Comparison of ENCODE assay signal across 9 cellular contexts in the genomic region with DNA sequence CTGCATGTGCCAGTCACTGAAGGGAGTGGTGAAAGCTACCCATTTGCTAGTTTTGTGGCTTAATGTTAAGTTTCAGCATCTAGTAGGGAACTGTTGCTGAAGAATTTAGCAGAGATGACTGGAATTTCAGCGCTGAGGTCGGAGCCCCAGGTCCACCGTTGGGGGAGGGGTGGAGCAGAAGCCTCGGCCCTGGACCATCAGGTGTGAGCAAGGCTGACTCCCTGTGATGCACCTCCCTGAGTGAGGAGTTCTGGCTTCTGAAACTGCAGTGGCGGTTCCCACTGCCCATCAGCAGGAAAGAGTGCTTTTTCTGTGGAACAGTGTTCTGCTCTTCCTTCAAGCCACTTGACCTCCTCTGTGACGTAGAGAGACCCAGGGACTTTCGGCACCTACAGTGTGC. TPM values are rescaled to one million over a fixed set of nuclear protein-coding genes. Genes with fewer than 3 reads are reported as not detected.
DNase-seq lines count a peak whose midpoint lies in the region; ATAC-seq and TF ChIP-seq lines count a peak whose summit lies in the region.
"Had no signal": no experiment of that assay in that cellular context is flagged by ENCODE, and none has a peak within 500 bp of the region (broad histone marks: within the 10 kb centered on the region; RNA-seq: fewer than 3 reads in every experiment).

No MANE protein-coding gene starts in this region.

- no peaks in the 10 kb centered on the region for H3K9me2 ChIP-seq in GM23248 (ENCODE audit: insufficient read depth)

- no peak overlapping the region for H3K9ac ChIP-seq in smooth muscle cell (ENCODE audit: low read depth)
- H3K9ac ChIP-seq in GM23248: no peak overlapping the region

- H3K4me2 ChIP-seq in smooth muscle cell: peak overlapping the region; percentile 97
- H3K4me2 ChIP-seq in GM23248 (ENCODE audit: unreplicated experiment): no peak overlapping the region

- no peaks in the 10 kb centered on the region for H3K79me2 ChIP-seq in smooth muscle cell (ENCODE audit: low read depth)
- no peaks in the 10 kb centered on the region for H3K79me2 ChIP-seq in GM23248 (ENCODE audit: insufficient read depth)

- H3K4me1 ChIP-seq in smooth muscle cell (ENCODE audit: low read depth) (peaks cover 17% of the 10 kb centered on the region), GM23248 (ENCODE audit: insufficient read depth) (no peaks in the 10 kb centered on the region)

- no peaks in the 10 kb centered on the region for H3F3A ChIP-seq in smooth muscle cell (ENCODE audit: low read depth)
- no peaks in the 10 kb centered on the region for H3F3A ChIP-seq in GM23248 (ENCODE audit: insufficient read depth)

- H3K27ac ChIP-seq in smooth muscle cell (ENCODE audit: low read depth) (no peak overlapping the region), GM23248 (no peak overlapping the region)

- in situ Hi-C loops in GM23248 (cut with MboI): no loop called here

- H3K4me1 Mint-ChIP-seq in activated T-cell treated with anti-CD3 and anti-CD28 coated beads, Interleukin-2, amount 50 U/mL, for 72 hours (ENCODE audit: low read depth): peaks cover 10% of the 10 kb centered on the region

- no peaks in the 10 kb centered on the region for H3K36me3 Mint-ChIP-seq in activated T-cell treated with anti-CD3 and anti-CD28 coated beads, Interleukin-2, amount 50 U/mL, for 72 hours (ENCODE audit: insufficient read depth in 2 of 2)

- H3K4me3 Mint-ChIP-seq in activated T-cell treated with anti-CD3 and anti-CD28 coated beads, Interleukin-2, amount 50 U/mL, for 72 hours: peak overlapping the region; percentile 87 to 88

- H4K20me1 ChIP-seq in smooth muscle cell (ENCODE audit: low read depth): no peaks in the 10 kb centered on the region
- no peaks in the 10 kb centered on the region for H4K20me1 ChIP-seq in GM23248 (ENCODE audit: insufficient read depth)

- ATAC-seq in activated T-cell treated with anti-CD3 and anti-CD28 coated beads, Interleukin-2, amount 50 U/mL, for 72 hours (replicated peaks in 1 of 2): no peak
- no peak for ATAC-seq in GM18519 (IDR thresholded peaks at IDR 0.05; ENCODE audit: low FRiP score, unreplicated experiment)

- H3K27me3 Mint-ChIP-seq in activated T-cell treated with anti-CD3 and anti-CD28 coated beads, Interleukin-2, amount 50 U/mL, for 72 hours (ENCODE audit: low read depth): peaks cover 55% of the 10 kb centered on the region

- H3K9me3 ChIP-seq in smooth muscle cell (replicated peaks; ENCODE audit: low read depth): no peaks in the 10 kb centered on the region
- H3K9me3 ChIP-seq in GM23248 (ENCODE audit: low read depth): no peaks in the 10 kb centered on the region

- peak; percentile 32 for DNase-seq in NCI-H748 (lab: John Stamatoyannopoulos, UW; ENCODE audit: unreplicated experiment)
- DNase-seq in NCI-H748 treated with DMSO at 0.1 percent for 48 hours (lab: John Stamatoyannopoulos, UW): no peak
- DNase-seq in activated T-cell treated with anti-CD3 and anti-CD28 coated beads, Interleukin-2, amount 50 U/mL, for 72 hours: no peak
- peak; percentile 78 for DNase-seq in islet precursor cell
- DNase-seq in smooth muscle cell (lab: John Stamatoyannopoulos, UW; ENCODE audit: unreplicated experiment): no peak
- no peak for DNase-seq in ureter (ENCODE audit: low spot score)
- DNase-seq in GM23248: no peak

- no peak for TF ChIP-seq CTCF in smooth muscle cell (IDR thresholded peaks at IDR 0.05; ENCODE audit: borderline replicate concordance, insufficient read depth, poor library complexity, severe bottlenecking)

- H3K27me3 ChIP-seq in smooth muscle cell (ENCODE audit: low read depth): peaks cover 40% of the 10 kb centered on the region
- peaks cover 31% of the 10 kb centered on the region for H3K27me3 ChIP-seq in GM23248 (replicated peaks; ENCODE audit: insufficient read depth)

- 19% methylated on average over 7 of the region's 7 CpGs for WGBS in smooth muscle cell (ENCODE audit: low lambda C conversion rate)
- WGBS in GM23248 (ENCODE audit: low coverage in 1 of 2, low lambda C conversion rate in 2 of 2, missing lambda C conversion rate in 2 of 2), 2 experiments: 44 to 46% methylated on average over 7 of the region's 7 CpGs

- no peaks in the 10 kb centered on the region for H3K9me3 Mint-ChIP-seq in activated T-cell treated with anti-CD3 and anti-CD28 coated beads, Interleukin-2, amount 50 U/mL, for 72 hours

- H2AFZ ChIP-seq in smooth muscle cell (ENCODE audit: low read depth): no peak overlapping the region
- no peak overlapping the region for H2AFZ ChIP-seq in GM23248

- H3K36me3 ChIP-seq in smooth muscle cell (ENCODE audit: low read depth) (no peaks in the 10 kb centered on the region), GM23248 (ENCODE audit: low read depth) (no peaks in the 10 kb centered on the region)

- H3K4me3 ChIP-seq in smooth muscle cell (peak overlapping the region; percentile 81), GM23248 (no peak overlapping the region)

- H3K27ac Mint-ChIP-seq in activated T-cell treated with anti-CD3 and anti-CD28 coated beads, Interleukin-2, amount 50 U/mL, for 72 hours: no peak overlapping the region

RNA-seq across cellular contexts. Expression of gene NOS1AP, which starts 1.3 kb away (rescaled TPM):
- under 1 TPM; 0.21 to 0.26 TPM for total RNA-seq in activated T-cell treated with anti-CD3 and anti-CD28 coated beads, Interleukin-2, amount 50 U/mL, for 72 hours
- total RNA-seq in smooth muscle cell (0.04 and 0.54 TPM in 2 replicates), ureter (7.0 TPM)
- polyA plus RNA-seq in smooth muscle cell (0.80 and 0.97 TPM in 2 replicates), GM23248 (2016; fragmentation: Nextera tagmentation; extraction: Ambion mirVana) (0.18 TPM in 1 of 2 replicates, not detected in the other)
- total RNA-seq in GM23248 (2014; rRNA removed; shearing (Covaris generic)): not detected in 2 replicates
- polyA plus RNA-seq: keratinocyte had no signal

RNA-seq across cellular contexts. Expression of gene OLFML2B, which starts 47.2 kb away (rescaled TPM):
- total RNA-seq in activated T-cell treated with anti-CD3 and anti-CD28 coated beads, Interleukin-2, amount 50 U/mL, for 72 hours: not detected
- total RNA-seq in smooth muscle cell (2.2 and 5.9 TPM in 2 replicates), ureter (3.4 TPM)
- polyA plus RNA-seq in smooth muscle cell (6.0 and 9.7 TPM in 2 replicates), GM23248 (2016; fragmentation: Nextera tagmentation; extraction: Ambion mirVana) (0.98 and 1.4 TPM in 2 replicates)
- total RNA-seq in GM23248 (2014; rRNA removed; shearing (Covaris generic)): 1.1 and 1.4 TPM in 2 replicates
- polyA plus RNA-seq: keratinocyte had no signal

Comparison
In these comparisons a context has a peak if more than half of its experiments do, and no peak if none do; other contexts are left out.
1. DNase-seq: peak in NCI-H748 (single experiment) and islet precursor cell (single experiment); none in NCI-H748 treated with DMSO at 0.1 percent for 48 hours (single experiment), activated T-cell treated with anti-CD3 and anti-CD28 coated beads, Interleukin-2, amount 50 U/mL, for 72 hours (0 of 2), smooth muscle cell (single experiment), ureter (single experiment) and GM23248 (single experiment).